In the genomic region with DNA sequence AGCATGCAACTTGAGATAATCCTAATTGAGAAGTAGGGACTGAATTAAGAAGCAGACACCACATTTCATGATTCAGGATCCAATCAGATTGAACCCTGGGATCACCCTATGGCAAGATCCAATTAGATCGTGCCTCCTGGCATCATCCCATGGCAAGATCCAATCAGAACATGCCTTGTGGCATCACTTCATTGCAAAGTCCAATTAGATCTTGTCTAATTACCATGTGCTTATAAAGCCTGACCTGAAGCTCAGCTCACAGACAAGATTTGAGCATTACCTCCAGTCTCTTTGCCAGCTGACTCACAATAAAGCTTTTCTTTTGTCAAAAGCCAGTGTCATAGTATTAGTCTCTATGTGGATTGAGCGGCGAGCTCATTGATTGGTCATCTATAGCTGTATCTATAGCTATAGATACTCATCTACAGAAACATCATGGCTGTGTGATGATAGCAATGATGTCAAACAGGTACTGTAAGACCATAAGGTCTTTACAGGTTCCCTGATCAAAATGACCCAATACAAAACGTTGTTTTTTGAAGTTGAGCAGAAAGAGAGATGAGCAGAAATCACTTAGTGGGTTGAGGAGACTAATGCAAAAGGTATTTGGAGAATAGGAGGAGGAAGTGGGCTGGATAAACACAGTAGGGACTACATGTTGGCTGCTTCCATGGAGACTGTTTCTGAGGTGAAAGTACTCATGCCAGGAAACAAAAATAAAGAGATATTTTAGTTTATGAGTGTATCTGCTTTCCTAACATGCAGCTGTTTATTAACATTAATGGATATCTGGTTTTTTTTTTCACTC, we compare ENCODE assay signal across 28 cellular contexts.
DNase-seq lines count a peak whose midpoint lies in the region; ATAC-seq and TF ChIP-seq lines count a peak whose summit lies in the region.
"Had no signal": no experiment of that assay in that cellular context is flagged by ENCODE, and none has a peak within 500 bp of the region (broad histone marks: within the 10 kb centered on the region; RNA-seq: fewer than 3 reads in every experiment).

No MANE protein-coding gene starts in this region.

- no peak overlapping the region for H3K4me3 ChIP-seq in fibroblast of villous mesenchyme (ENCODE audit: low read depth, low read length)
- H3K4me3 ChIP-seq: dorsolateral prefrontal cortex, hepatocyte, mucosa of descending colon, sigmoid colon, thyroid gland had no signal

- no peak for TF ChIP-seq CTCF in fibroblast of villous mesenchyme (IDR thresholded peaks at IDR 0.05; ENCODE audit: insufficient read depth, low read depth, low read length)
- no peak for TF ChIP-seq CTCF in type B pancreatic cell (conservative IDR thresholded peaks at IDR 0.05)
- TF ChIP-seq CTCF in osteocyte (IDR thresholded peaks at IDR 0.05), result no peak

- H3K9me3 Mint-ChIP-seq in activated CD8-positive, alpha-beta memory T cell treated with anti-CD3 and anti-CD28 coated beads, Interleukin-2, amount 10 ng/mL, durations not matched to agents 7 days and 5 days (ENCODE audit: low read depth), result peaks cover 3% of the 10 kb centered on the region
- H3K9me3 Mint-ChIP-seq in type B pancreatic cell (no peaks in the 10 kb centered on the region), osteocyte (ENCODE audit: unreplicated experiment) (no peaks in the 10 kb centered on the region)
- H3K9me3 Mint-ChIP-seq: WTC11 had no signal

- no peaks in the 10 kb centered on the region for H3K4me1 Mint-ChIP-seq in activated CD8-positive, alpha-beta memory T cell treated with anti-CD3 and anti-CD28 coated beads, Interleukin-2, amount 10 ng/mL, durations not matched to agents 7 days and 5 days
- H3K4me1 Mint-ChIP-seq in type B pancreatic cell (ENCODE audit: unreplicated experiment), result no peaks in the 10 kb centered on the region
- no peaks in the 10 kb centered on the region for H3K4me1 Mint-ChIP-seq in osteocyte (ENCODE audit: unreplicated experiment)
- H3K4me1 Mint-ChIP-seq: activated naive CD4-positive, alpha-beta T cell treated with anti-CD3 and anti-CD28 coated beads, Interleukin-2, amount 50 U/mL, for 24 hours; central memory CD8-positive, alpha-beta T cell; stimulated activated naive CD8-positive, alpha-beta T cell treated with anti-CD3 and anti-CD28 coated beads, Interleukin-15, amount 100 ng/mL, for 72 hours; WTC11 had no signal

- no peak overlapping the region for H3K4me3 Mint-ChIP-seq in activated CD8-positive, alpha-beta memory T cell treated with anti-CD3 and anti-CD28 coated beads, Interleukin-2, amount 10 ng/mL, durations not matched to agents 7 days and 5 days
- H3K4me3 Mint-ChIP-seq in type B pancreatic cell (no peak overlapping the region), osteocyte (ENCODE audit: unreplicated experiment) (no peak overlapping the region)
- H3K4me3 Mint-ChIP-seq: activated naive CD4-positive, alpha-beta T cell treated with anti-CD3 and anti-CD28 coated beads, Interleukin-2, amount 50 U/mL, for 24 hours; activated T-helper 17 cell treated with anti-CD3 and anti-CD28 coated beads, Interleukin-2, amount 50 U/mL, for 72 hours; central memory CD8-positive, alpha-beta T cell; stimulated activated naive CD8-positive, alpha-beta T cell treated with anti-CD3 and anti-CD28 coated beads, Interleukin-15, amount 100 ng/mL, for 72 hours; WTC11 had no signal

- ATAC-seq in activated CD8-positive, alpha-beta memory T cell treated with anti-CD3 and anti-CD28 coated beads, Interleukin-2, amount 10 ng/mL, durations not matched to agents 7 days and 5 days, result no peak
- ATAC-seq: activated T-helper 17 cell treated with anti-CD3 and anti-CD28 coated beads, Interleukin-2, amount 50 U/mL, for 72 hours; HepG2; mucosa of descending colon; stimulated activated naive CD8-positive, alpha-beta T cell treated with anti-CD3 and anti-CD28 coated beads, Interleukin-15, amount 100 ng/mL, for 72 hours; WTC11 had no signal

- CTCF ChIA-PET in activated CD8-positive, alpha-beta memory T cell treated with anti-CD3 and anti-CD28 coated beads, Interleukin-2, amount 10 ng/mL, durations not matched to agents 7 days and 5 days (lab: Charles Lee), result no interaction called here

- in situ Hi-C loops in KBM-7 (cut with MboI; ENCODE audit: low pct_unique_long_range_greater_than_20kb, low sequenced_read_pairs), result no loop called here

- H3K27me3 Mint-ChIP-seq in activated CD8-positive, alpha-beta memory T cell treated with anti-CD3 and anti-CD28 coated beads, Interleukin-2, amount 10 ng/mL, durations not matched to agents 7 days and 5 days, result peaks cover 2% of the 10 kb centered on the region
- H3K27me3 Mint-ChIP-seq in type B pancreatic cell, result no peaks in the 10 kb centered on the region
- no peaks in the 10 kb centered on the region for H3K27me3 Mint-ChIP-seq in osteocyte (ENCODE audit: unreplicated experiment)

- peaks cover 1% of the 10 kb centered on the region for H3K36me3 Mint-ChIP-seq in activated CD8-positive, alpha-beta memory T cell treated with anti-CD3 and anti-CD28 coated beads, Interleukin-2, amount 10 ng/mL, durations not matched to agents 7 days and 5 days
- H3K36me3 Mint-ChIP-seq in type B pancreatic cell (no peaks in the 10 kb centered on the region), osteocyte (ENCODE audit: unreplicated experiment) (no peaks in the 10 kb centered on the region)
- H3K36me3 Mint-ChIP-seq: WTC11 had no signal

- DNase-seq in activated CD8-positive, alpha-beta memory T cell treated with anti-CD3 and anti-CD28 coated beads, Interleukin-2, amount 10 ng/mL, durations not matched to agents 7 days and 5 days, result no peak
- DNase-seq in activated CD8-positive, alpha-beta memory T cell treated with anti-CD3 and anti-CD28 coated beads, Interleukin-2, amount 50 U/mL, for 48 hours, result no peak
- DNase-seq in amniotic epithelial cell (ENCODE audit: low read depth) (peak; percentile 79), fibroblast of villous mesenchyme (ENCODE audit: low read depth) (peak; percentile 66), type B pancreatic cell (ENCODE audit: extremely low spot score, unreplicated experiment) (no peak), KBM-7 (no peak), OCI-M1 (lab: John Stamatoyannopoulos, UW) (no peak), osteocyte (ENCODE audit: extremely low spot score, unreplicated experiment) (no peak)
- DNase-seq: aorta; BE2C; DMS53; dorsolateral prefrontal cortex; mucosa of descending colon; NCI-H2029 treated with DMSO at 0.1 percent for 48 hours; NCI-H345; NCI-H748 treated with DMSO at 0.1 percent for 48 hours; Right ventricle myocardium superior; sigmoid colon; stimulated activated CD4-positive, alpha-beta T cell treated with anti-CD3 and anti-CD28 coated beads, Interleukin-15, amount 100 ng/mL, for 24 hours; stimulated activated naive CD8-positive, alpha-beta T cell treated with anti-CD3 and anti-CD28 coated beads, Interleukin-15, amount 100 ng/mL, for 72 hours; T1000; thyroid gland had no signal

- peak overlapping the region; percentile 11 for H3K27ac Mint-ChIP-seq in activated CD8-positive, alpha-beta memory T cell treated with anti-CD3 and anti-CD28 coated beads, Interleukin-2, amount 10 ng/mL, durations not matched to agents 7 days and 5 days
- H3K27ac Mint-ChIP-seq in type B pancreatic cell, result no peak overlapping the region
- H3K27ac Mint-ChIP-seq in osteocyte (ENCODE audit: unreplicated experiment), result no peak overlapping the region
- H3K27ac Mint-ChIP-seq: activated naive CD4-positive, alpha-beta T cell treated with anti-CD3 and anti-CD28 coated beads, Interleukin-2, amount 50 U/mL, for 24 hours; activated T-helper 17 cell treated with anti-CD3 and anti-CD28 coated beads, Interleukin-2, amount 50 U/mL, for 72 hours; stimulated activated naive CD8-positive, alpha-beta T cell treated with anti-CD3 and anti-CD28 coated beads, Interleukin-15, amount 100 ng/mL, for 72 hours; WTC11 had no signal

Comparison
In these comparisons a context has a peak if more than half of its experiments do, and no peak if none do; other contexts are left out.
1. DNase-seq: peak in amniotic epithelial cell (single experiment) and fibroblast of villous mesenchyme (single experiment); none in activated CD8-positive, alpha-beta memory T cell treated with anti-CD3 and anti-CD28 coated beads, Interleukin-2, amount 10 ng/mL, durations not matched to agents 7 days and 5 days (single experiment), activated CD8-positive, alpha-beta memory T cell treated with anti-CD3 and anti-CD28 coated beads, Interleukin-2, amount 50 U/mL, for 48 hours (single experiment), type B pancreatic cell (single experiment), KBM-7 (single experiment), OCI-M1 (single experiment) and osteocyte (single experiment).